Comparison of ENCODE assay signal across 14 cellular contexts in the genomic region with DNA sequence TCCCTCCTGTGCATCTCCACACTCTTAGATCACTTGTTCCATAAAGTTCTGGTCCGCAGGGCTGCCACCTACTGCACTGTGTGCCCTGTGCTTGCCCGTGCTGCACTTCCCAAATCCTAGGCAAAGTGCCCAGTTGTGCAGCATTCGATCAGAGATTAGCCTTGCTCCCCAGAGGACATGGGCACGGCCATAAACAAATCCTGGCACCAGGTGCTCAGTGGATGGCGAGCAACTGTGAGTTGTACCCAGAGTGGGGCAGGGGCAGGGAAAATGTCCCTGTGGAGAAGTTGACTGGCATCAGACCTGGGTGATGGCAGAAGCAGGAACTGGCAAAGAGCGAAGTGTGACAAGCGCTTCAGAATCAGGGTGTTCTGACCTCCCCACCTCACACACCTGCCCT. TPM values are rescaled to one million over a fixed set of nuclear protein-coding genes. Genes with fewer than 3 reads are reported as not detected.
A peak's percentile ranks its signal among the peaks of the same experiment; 100 is the strongest.
DNase-seq lines count a peak whose midpoint lies in the region; ATAC-seq and TF ChIP-seq lines count a peak whose summit lies in the region.
"Had no signal": no experiment of that assay in that cellular context is flagged by ENCODE, and none has a peak within 500 bp of the region (broad histone marks: within the 10 kb centered on the region; RNA-seq: fewer than 3 reads in every experiment).

No MANE protein-coding gene starts in this region.

- 0 out of 2 replicates have a peak, but pooled peaks cover 3% of the 10 kb centered on the region for H3F3A ChIP-seq in MM.1S (ENCODE audit: insufficient read depth, low read length)

- H3K27me3 ChIP-seq in MM.1S (replicated peaks; ENCODE audit: insufficient read depth, low read length), result peaks cover 25% of the 10 kb centered on the region
- peaks cover 12% of the 10 kb centered on the region for H3K27me3 ChIP-seq in effector memory CD4-positive, alpha-beta T cell (replicated peaks; ENCODE audit: control insufficient read depth, insufficient read depth, low read length, poor library complexity, severe bottlenecking)
- H3K27me3 ChIP-seq: esophagus muscularis mucosa had no signal

- H3K9me3 Mint-ChIP-seq in activated T-helper 17 cell treated with anti-CD3 and anti-CD28 coated beads, Interleukin-2, amount 50 U/mL, for 72 hours, result no peaks in the 10 kb centered on the region
- H3K9me3 Mint-ChIP-seq in nephron, result no peaks in the 10 kb centered on the region
- H3K9me3 Mint-ChIP-seq: central memory CD8-positive, alpha-beta T cell had no signal

- H3K4me3 Mint-ChIP-seq in activated T-helper 17 cell treated with anti-CD3 and anti-CD28 coated beads, Interleukin-2, amount 50 U/mL, for 72 hours, result peak overlapping the region; percentile 81
- peak overlapping the region in 2 of 3 experiments; percentile 54 to 61 for H3K4me3 Mint-ChIP-seq in nephron

- peak; percentile 28 for DNase-seq in G401 (ENCODE audit: low spot score)
- DNase-seq in MM.1S, result no peak
- DNase-seq in ureter (ENCODE audit: low spot score), result no peak
- no peak for DNase-seq in HuH-7.5 (ENCODE audit: low spot score)
- no peak for DNase-seq in effector memory CD4-positive, alpha-beta T cell
- no peak for DNase-seq in epidermal melanocyte (ENCODE audit: insufficient read length, low spot score)
- DNase-seq: activated naive CD4-positive, alpha-beta T cell; mucosa of descending colon; NCI-H82 had no signal

- H3K27ac ChIP-seq in MM.1S (ENCODE audit: low read length), result no peak overlapping the region
- H3K27ac ChIP-seq in effector memory CD4-positive, alpha-beta T cell (ENCODE audit: insufficient read depth, low read length, poor library complexity, severe bottlenecking), result no peak overlapping the region
- H3K27ac ChIP-seq: suprapubic skin had no signal

- no peak for ATAC-seq in activated T-helper 17 cell treated with anti-CD3 and anti-CD28 coated beads, Interleukin-2, amount 50 U/mL, for 72 hours (replicated peaks)
- ATAC-seq: mucosa of descending colon had no signal

- H3K9ac ChIP-seq in MM.1S (ENCODE audit: low read length), result no peak overlapping the region

- in situ Hi-C loops in G401 (cut with HindIII; ENCODE audit: low sequenced_read_pairs), result no loop called here

- peak overlapping the region; percentile 55; the same call in 1 of the 2 replicates for H3K4me2 ChIP-seq in MM.1S (ENCODE audit: low read depth, low read length)

- peaks cover 19% of the 10 kb centered on the region for H3K4me1 Mint-ChIP-seq in activated T-helper 17 cell treated with anti-CD3 and anti-CD28 coated beads, Interleukin-2, amount 50 U/mL, for 72 hours
- peaks cover 55% of the 10 kb centered on the region for H3K4me1 Mint-ChIP-seq in nephron

- no peaks in the 10 kb centered on the region for H3K36me3 ChIP-seq in MM.1S (replicated peaks; ENCODE audit: insufficient read depth, low read length)
- no peaks in the 10 kb centered on the region for H3K36me3 ChIP-seq in effector memory CD4-positive, alpha-beta T cell (ENCODE audit: control insufficient read depth, insufficient read depth, low read length)
- H3K36me3 ChIP-seq: suprapubic skin had no signal

- no peaks in the 10 kb centered on the region for H3K27me3 Mint-ChIP-seq in activated T-helper 17 cell treated with anti-CD3 and anti-CD28 coated beads, Interleukin-2, amount 50 U/mL, for 72 hours
- H3K27me3 Mint-ChIP-seq in nephron (ENCODE audit: low read depth), result no peaks in the 10 kb centered on the region

- no peaks in the 10 kb centered on the region for H3K9me2 ChIP-seq in MM.1S (replicated peaks; ENCODE audit: insufficient read depth, low read length)

- peak overlapping the region; percentile 47; the same call in 1 of the 2 replicates for H2AFZ ChIP-seq in MM.1S (ENCODE audit: low read length)

- peak overlapping the region; percentile 93 for H3K27ac Mint-ChIP-seq in activated T-helper 17 cell treated with anti-CD3 and anti-CD28 coated beads, Interleukin-2, amount 50 U/mL, for 72 hours
- peak overlapping the region; percentile 58 to 71 (median 66) for H3K27ac Mint-ChIP-seq in nephron

- H3K79me2 ChIP-seq in MM.1S (ENCODE audit: low read length), result no peaks in the 10 kb centered on the region

- no peaks in the 10 kb centered on the region for H4K20me1 ChIP-seq in MM.1S (ENCODE audit: insufficient read depth, low read length)

- no peaks in the 10 kb centered on the region for H3K36me3 Mint-ChIP-seq in activated T-helper 17 cell treated with anti-CD3 and anti-CD28 coated beads, Interleukin-2, amount 50 U/mL, for 72 hours (ENCODE audit: low read depth)
- peaks cover 15% of the 10 kb centered on the region for H3K36me3 Mint-ChIP-seq in nephron (ENCODE audit: low read depth)

- TF ChIP-seq CTCF in MM.1S (IDR thresholded peaks at IDR 0.05; ENCODE audit: low read length), result no peak
- TF ChIP-seq CTCF in nephron (IDR thresholded peaks at IDR 0.05; ENCODE audit: unreplicated experiment in 3 of 3), result no peak

- no peak overlapping the region for H3K4me3 ChIP-seq in MM.1S (ENCODE audit: low read length)
- H3K4me3 ChIP-seq in effector memory CD4-positive, alpha-beta T cell (ENCODE audit: insufficient read depth, low read depth, low read length, poor library complexity, severe bottlenecking), result no peak overlapping the region
- H3K4me3 ChIP-seq: esophagus muscularis mucosa, mucosa of descending colon, suprapubic skin had no signal

- peaks cover 21% of the 10 kb centered on the region for H3K4me1 ChIP-seq in MM.1S (ENCODE audit: low read length)
- H3K4me1 ChIP-seq in effector memory CD4-positive, alpha-beta T cell (ENCODE audit: control insufficient read depth, insufficient read depth, low read length, poor library complexity, severe bottlenecking), result peaks cover 33% of the 10 kb centered on the region

- H3K9me3 ChIP-seq in MM.1S (replicated peaks; ENCODE audit: insufficient read depth, low read length), result no peaks in the 10 kb centered on the region
- H3K9me3 ChIP-seq in effector memory CD4-positive, alpha-beta T cell (ENCODE audit: control insufficient read depth, low read length), result no peaks in the 10 kb centered on the region
- H3K9me3 ChIP-seq: esophagus muscularis mucosa, mucosa of descending colon, suprapubic skin had no signal

RNA-seq across cellular contexts. Expression of a gene that starts 4.7 kb away (rescaled TPM):
- 222 and 244 TPM in 2 replicates for total RNA-seq in G401 (2014; rRNA removed; shearing (Covaris generic))
- 10 to 100 TPM in 1 of 2 donors, 1 to 10 TPM in 1; 9.4 to 58.3 TPM for total RNA-seq in activated T-helper 17 cell treated with anti-CD3 and anti-CD28 coated beads, Interleukin-2, amount 50 U/mL, for 72 hours
- 118 TPM for total RNA-seq in ureter

RNA-seq across cellular contexts. Expression of a gene that starts 16.0 kb away (rescaled TPM):
- 131 and 148 TPM in 2 replicates for total RNA-seq in G401 (2014; rRNA removed; shearing (Covaris generic))
- total RNA-seq in activated T-helper 17 cell treated with anti-CD3 and anti-CD28 coated beads, Interleukin-2, amount 50 U/mL, for 72 hours, result 10 to 100 TPM in 1 of 2 donors, 1 to 10 TPM in 1; 5.6 to 22.9 TPM
- total RNA-seq in ureter, result 40.7 TPM

RNA-seq across cellular contexts. Expression of a gene that starts 40.0 kb away (rescaled TPM):
- total RNA-seq in G401 (2014; rRNA removed; shearing (Covaris generic)), result 94.5 and 105 TPM in 2 replicates
- 100 to 1,000 TPM in 1 of 2 donors, 10 to 100 TPM in 1; 72.6 to 133 TPM for total RNA-seq in activated T-helper 17 cell treated with anti-CD3 and anti-CD28 coated beads, Interleukin-2, amount 50 U/mL, for 72 hours
- total RNA-seq in ureter, result 10.4 TPM

RNA-seq across cellular contexts. Expression of a gene that starts 40.4 kb away (rescaled TPM):
- 41.4 and 66.0 TPM in 2 replicates for total RNA-seq in G401 (2014; rRNA removed; shearing (Covaris generic))
- total RNA-seq in activated T-helper 17 cell treated with anti-CD3 and anti-CD28 coated beads, Interleukin-2, amount 50 U/mL, for 72 hours, result 100 to 1,000 TPM; 135 to 156 TPM
- 98.7 TPM for total RNA-seq in ureter

RNA-seq across cellular contexts. Expression of a gene that starts 58.6 kb away (rescaled TPM):
- 44.4 and 47.1 TPM in 2 replicates for total RNA-seq in G401 (2014; rRNA removed; shearing (Covaris generic))
- total RNA-seq in activated T-helper 17 cell treated with anti-CD3 and anti-CD28 coated beads, Interleukin-2, amount 50 U/mL, for 72 hours, result 10 to 100 TPM in 1 of 2 donors, 1 to 10 TPM in 1; 3.6 to 24.7 TPM
- 31.1 TPM for total RNA-seq in ureter
